8 cellular contexts compared by ENCODE assay signal in the genomic region with DNA sequence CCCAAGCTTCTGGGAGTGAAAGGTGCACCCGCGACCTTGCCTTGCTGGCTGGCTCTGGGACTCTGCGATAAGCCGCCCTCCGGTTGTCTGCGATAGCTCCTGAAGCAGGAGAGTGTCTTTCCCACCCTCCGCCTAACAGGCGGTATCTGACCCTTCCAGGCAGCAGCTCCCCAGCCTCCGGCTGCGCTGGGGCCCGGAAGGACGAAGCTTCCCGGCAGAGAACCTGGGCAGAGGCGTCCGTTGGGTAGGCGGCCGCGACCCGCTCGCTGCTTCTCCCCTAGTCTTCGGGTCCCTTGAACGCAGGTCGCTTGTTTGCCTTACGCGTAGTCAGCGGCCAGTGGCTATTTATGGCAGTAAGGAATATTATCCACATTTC. TPM values are rescaled to one million over a fixed set of nuclear protein-coding genes. Genes with fewer than 3 reads are reported as not detected.
DNase-seq lines count a peak whose midpoint lies in the region; ATAC-seq and TF ChIP-seq lines count a peak whose summit lies in the region.

No MANE protein-coding gene starts in this region.

- H3K27ac ChIP-seq in WERI-Rb-1 (peak overlapping the region; percentile 65), ovary (peak overlapping the region; percentile 90 to 95)

- no peaks in the 10 kb centered on the region for H3K4me1 ChIP-seq in ovary (ENCODE audit: insufficient read depth)

- TF ChIP-seq EP300 in ovary (IDR thresholded peaks at IDR 0.05), result no peak

- ATAC-seq in GM19467 (IDR thresholded peaks at IDR 0.05; ENCODE audit: unreplicated experiment), result peak; percentile 27
- ATAC-seq in HG03520 (IDR thresholded peaks at IDR 0.05; ENCODE audit: unreplicated experiment), result peak; percentile 19

- TF ChIP-seq CTCF in WERI-Rb-1 (IDR thresholded peaks at IDR 0.05; ENCODE audit: low read depth, low read length) (no peak), fibroblast of villous mesenchyme (IDR thresholded peaks at IDR 0.05; ENCODE audit: insufficient read depth, low read depth, low read length) (no peak), ovary (IDR thresholded peaks at IDR 0.05) (no peak)

- H3K9me3 ChIP-seq in WERI-Rb-1 (ENCODE audit: severe bottlenecking) (peaks cover 6% of the 10 kb centered on the region), ovary (no peaks in the 10 kb centered on the region)

- H3K27me3 ChIP-seq in WERI-Rb-1 (ENCODE audit: insufficient read depth, low read depth, severe bottlenecking), result no peaks in the 10 kb centered on the region
- no peaks in the 10 kb centered on the region for H3K27me3 ChIP-seq in ovary

- intact Hi-C loops in ovary (cut with DNase I), result loop anchor here in 3 of 4 donors (10.0 kb wide), 1 partner anchor 149 kb away; no protein-coding TSS in a partner anchor

- H3K4me3 ChIP-seq in WERI-Rb-1 (ENCODE audit: low read depth, low read length), result peak overlapping the region; percentile 92
- peak overlapping the region; percentile 84 for H3K4me3 ChIP-seq in fibroblast of villous mesenchyme (ENCODE audit: low read depth, low read length)
- H3K4me3 ChIP-seq in ovary, result peak overlapping the region; percentile 85

- 3 to 7% (median 4%) methylated on average over 26 of the region's 26 CpGs for WGBS in ovary, 3 donors

- no peaks in the 10 kb centered on the region for H3K36me3 ChIP-seq in WERI-Rb-1
- no peaks in the 10 kb centered on the region for H3K36me3 ChIP-seq in ovary

- TF ChIP-seq POLR2A in ovary (IDR thresholded peaks at IDR 0.05), result no peak

- DNase-seq in DMS114 treated with DMSO at 0.1 percent for 48 hours (lab: John Stamatoyannopoulos, UW; ENCODE audit: unreplicated experiment) (peak; percentile 43), WERI-Rb-1 (peak; percentile 19), fibroblast of villous mesenchyme (ENCODE audit: low read depth) (no peak), ovary (no peak), activated gamma-delta T cell treated with Interleukin-2 at 50 U/mL for 16 hours (no peak), cerebellar cortex (ENCODE audit: low spot score) (no peak)

RNA-seq across cellular contexts. Expression of gene RHBDD1, which starts 0.4 kb away (rescaled TPM):
- total RNA-seq in fibroblast of villous mesenchyme (18.7 and 38.9 TPM in 2 replicates), ovary (10 to 100 TPM; 18.5 to 95.8 (median 62.4) TPM)
- polyA plus RNA-seq in ovary, result 10 to 100 TPM; 11.5 to 44.9 TPM

RNA-seq across cellular contexts. Expression of gene IRS1, which starts 35.8 kb away (rescaled TPM):
- 33.2 and 33.8 TPM in 2 replicates for total RNA-seq in fibroblast of villous mesenchyme
- 10 to 100 TPM; 29.5 to 87.0 (median 45.1) TPM for total RNA-seq in ovary
- 10 to 100 TPM; 22.3 to 40.2 TPM for polyA plus RNA-seq in ovary

Comparison
In these comparisons a context has a peak if more than half of its experiments do, and no peak if none do; other contexts are left out.
1. DNase-seq: peak in DMS114 treated with DMSO at 0.1 percent for 48 hours (single experiment) and WERI-Rb-1 (single experiment); none in fibroblast of villous mesenchyme (single experiment), ovary (0 of 5), activated gamma-delta T cell treated with Interleukin-2 at 50 U/mL for 16 hours (single experiment) and cerebellar cortex (single experiment).
2. Peak in every context shown above with its lines, with median percentiles within 50 percentile points of each other: H3K4me3 ChIP-seq.